Comparison of ENCODE assay signal across 9 cellular contexts in genomic region chr2:98508690-98509054, GRCh38.
DNase-seq lines count a peak whose midpoint lies in the region; ATAC-seq and TF ChIP-seq lines count a peak whose summit lies in the region.
"Had no signal": no experiment of that assay in that cellular context is flagged by ENCODE, and none has a peak within 500 bp of the region (broad histone marks: within the 10 kb centered on the region; RNA-seq: fewer than 3 reads in every experiment).

No MANE protein-coding gene starts in this region.

- no peak for TF ChIP-seq POLR2A in tibial nerve (IDR thresholded peaks at IDR 0.05)

- H3K4me3 Mint-ChIP-seq in naive thymus-derived CD8-positive, alpha-beta T cell = peak overlapping the region; percentile 0 to 79 (median 58)

- peak; percentile 73 to 95 for TF ChIP-seq EP300 in tibial nerve (IDR thresholded peaks at IDR 0.05)

- no peaks in the 10 kb centered on the region for H3K27me3 ChIP-seq in tibial nerve

- POLR2A ChIA-PET in naive thymus-derived CD8-positive, alpha-beta T cell (lab: Charles Lee) = no interaction called here
- POLR2A ChIA-PET in HEK293T (lab: Yijun Ruan, JAX) = no interaction called here

- H3K4me1 ChIP-seq in tibial nerve = peaks cover 0 to 65% (median 48%) of the 10 kb centered on the region in 4 donors

- CTCF ChIA-PET in HEK293T (lab: Yijun Ruan, JAX) = no interaction called here

- H3K27ac ChIP-seq in tibial nerve = peak overlapping the region; percentile 55 to 95 (median 80)
- H3K27ac ChIP-seq: 22Rv1 had no signal

- H3K4me3 ChIP-seq in tibial nerve = no peak overlapping the region

- DNase-seq in DMS79 treated with DMSO at 0.1 percent for 48 hours (lab: John Stamatoyannopoulos, UW) (peak; percentile 47), DMS79 (lab: John Stamatoyannopoulos, UW) (no peak), astrocyte of the hippocampus (ENCODE audit: low read depth, low spot score) (peak; percentile 57), tibial nerve (ENCODE audit: low spot score in 2 of 2) (peak in 1 of 2 donors; percentile 67), HEK293T (ENCODE audit: extremely low spot score) (no peak)
- DNase-seq in naive thymus-derived CD8-positive, alpha-beta T cell = peak; percentile 25 to 84 (median 64)
- no peak for DNase-seq in effector CD4-positive, alpha-beta T cell

- H3K27ac Mint-ChIP-seq in naive thymus-derived CD8-positive, alpha-beta T cell = peak overlapping the region; percentile 78 to 96 (median 94)

- peaks cover 63 to 98% (median 96%) of the 10 kb centered on the region in 4 donors for H3K4me1 Mint-ChIP-seq in naive thymus-derived CD8-positive, alpha-beta T cell

- WGBS in tibial nerve, 2 donors = 58 to 60% methylated on average over 9 of the region's 9 CpGs

- H3K9me3 ChIP-seq in tibial nerve = no peaks in the 10 kb centered on the region

- H3K36me3 Mint-ChIP-seq in naive thymus-derived CD8-positive, alpha-beta T cell = peaks cover 0 to 16% (median 3%) of the 10 kb centered on the region in 3 donors

- no peak for TF ChIP-seq CTCF in tibial nerve (IDR thresholded peaks at IDR 0.05)

- no peaks in the 10 kb centered on the region for H3K9me3 Mint-ChIP-seq in naive thymus-derived CD8-positive, alpha-beta T cell

- no peaks in the 10 kb centered on the region for H3K27me3 Mint-ChIP-seq in naive thymus-derived CD8-positive, alpha-beta T cell

- no peaks in the 10 kb centered on the region for H3K36me3 ChIP-seq in tibial nerve

- peak; percentile 89 to 94 for ATAC-seq in naive thymus-derived CD8-positive, alpha-beta T cell
- no peak for ATAC-seq in HG03521 (IDR thresholded peaks at IDR 0.05; ENCODE audit: unreplicated experiment)

TF ChIP-seq in HEK293T, 16 proteins besides CTCF, POLR2A, EP300 and RAD21:
- TF ChIP-seq PKNOX1 (IDR thresholded peaks at IDR 0.05) (no peak), NFRKB (IDR thresholded peaks at IDR 0.05) (no peak), ARNT (IDR thresholded peaks at IDR 0.05) (no peak), ZNF384 (IDR thresholded peaks at IDR 0.05) (no peak), L3MBTL2 (conservative IDR thresholded peaks at IDR 0.05) (no peak), SP1 (IDR thresholded peaks at IDR 0.05) (no peak), FOXK2 (IDR thresholded peaks at IDR 0.05) (no peak), BHLHE40 (IDR thresholded peaks at IDR 0.05; ENCODE audit: borderline replicate concordance) (no peak), ELF4 (IDR thresholded peaks at IDR 0.05) (no peak), LEF1 (IDR thresholded peaks at IDR 0.05; ENCODE audit: borderline replicate concordance) (no peak), FOXA1 (IDR thresholded peaks at IDR 0.05) (no peak), FOXM1 (IDR thresholded peaks at IDR 0.05; ENCODE audit: borderline replicate concordance) (no peak)

Comparison
In these comparisons a context has a peak if more than half of its experiments do, and no peak if none do; other contexts are left out.
1. DNase-seq: peak in DMS79 treated with DMSO at 0.1 percent for 48 hours (single experiment), astrocyte of the hippocampus (single experiment) and naive thymus-derived CD8-positive, alpha-beta T cell (10 of 10); none in DMS79 (single experiment), effector CD4-positive, alpha-beta T cell (single experiment) and HEK293T (single experiment).